Comparison of ENCODE assay signal across 9 cellular contexts in the genomic region with DNA sequence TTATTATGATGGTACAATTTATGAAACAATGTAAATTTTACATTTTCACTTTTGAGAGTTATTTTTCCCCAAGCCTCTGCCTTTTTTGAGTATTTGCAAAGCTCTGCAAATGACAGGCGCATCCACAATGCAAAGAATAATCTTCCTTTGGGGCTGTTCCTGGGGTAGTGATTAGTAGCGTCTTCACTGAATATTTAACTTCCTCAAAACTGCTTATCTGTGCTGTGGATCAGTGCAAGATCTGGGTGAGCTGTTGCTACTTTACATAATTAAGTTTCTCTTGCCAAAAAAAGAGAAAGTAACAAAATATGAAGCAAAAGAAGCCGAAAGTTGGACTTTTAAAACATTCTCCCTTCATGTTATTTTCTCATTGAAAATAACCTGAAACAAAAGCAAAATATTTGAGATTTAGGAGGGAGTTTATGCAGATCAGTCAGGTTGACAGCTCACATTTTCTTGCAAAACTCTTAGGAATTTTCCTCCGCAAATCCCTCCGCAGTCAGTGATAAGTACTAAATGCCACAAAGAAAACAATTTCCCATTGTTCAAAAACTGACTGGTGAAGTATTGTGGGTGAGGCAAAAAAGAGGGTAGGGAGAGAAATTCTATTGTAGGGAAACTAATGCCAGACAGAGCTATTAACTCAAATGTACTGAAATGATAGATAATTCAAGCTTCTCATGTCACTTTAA.
DNase-seq lines count a peak whose midpoint lies in the region; ATAC-seq and TF ChIP-seq lines count a peak whose summit lies in the region.
"Had no signal": no experiment of that assay in that cellular context is flagged by ENCODE, and none has a peak within 500 bp of the region (broad histone marks: within the 10 kb centered on the region; RNA-seq: fewer than 3 reads in every experiment).

No MANE protein-coding gene starts in this region.

- H3K27me3 Mint-ChIP-seq in activated CD8-positive, alpha-beta memory T cell treated with anti-CD3 and anti-CD28 coated beads, Interleukin-2, amount 10 ng/mL, durations not matched to agents 7 days and 5 days, result no peaks in the 10 kb centered on the region
- no peaks in the 10 kb centered on the region for H3K27me3 Mint-ChIP-seq in endodermal cell (ENCODE audit: insufficient read depth)

- peak overlapping the region; percentile 69 for H3K4me2 ChIP-seq in OCI-LY3 (ENCODE audit: low read length)

- H3K79me2 ChIP-seq in OCI-LY3 (ENCODE audit: low read length), result no peaks in the 10 kb centered on the region

- no peak for DNase-seq in activated CD8-positive, alpha-beta memory T cell treated with anti-CD3 and anti-CD28 coated beads, Interleukin-2, amount 10 ng/mL, durations not matched to agents 7 days and 5 days
- DNase-seq in activated CD8-positive, alpha-beta memory T cell treated with anti-CD3 and anti-CD28 coated beads for 24 hours, result no peak
- DNase-seq in endodermal cell (no peak), erythroblast (lab: John Stamatoyannopoulos, UW) (no peak), hippocampal formation (lab: John Stamatoyannopoulos, UW) (no peak), OCI-M2 (lab: John Stamatoyannopoulos, UW; ENCODE audit: unreplicated experiment) (no peak)
- DNase-seq in stimulated activated effector memory CD8-positive, alpha-beta T cell treated with anti-CD3 and anti-CD28 coated beads, Interleukin-12 subunit alpha, Interleukin-12 subunit beta, amount 100 ng/mL, for 72 hours (ENCODE audit: low spot score in 2 of 2), result no peak
- DNase-seq: heart left ventricle had no signal

- H3K27me3 ChIP-seq in OCI-LY3 (ENCODE audit: low read depth, low read length) (no peaks in the 10 kb centered on the region), endodermal cell (ENCODE audit: control insufficient read depth, insufficient read depth, low read length, poor library complexity, severe bottlenecking) (no peaks in the 10 kb centered on the region)
- H3K27me3 ChIP-seq: heart left ventricle had no signal

- CTCF ChIA-PET in activated CD8-positive, alpha-beta memory T cell treated with anti-CD3 and anti-CD28 coated beads, Interleukin-2, amount 10 ng/mL, durations not matched to agents 7 days and 5 days (lab: Charles Lee), result interaction anchor here (0.8 to 1.0 kb wide), 2 partner anchors 10 to 18 kb away, joined by 3 read pairs; no protein-coding TSS in a partner anchor

- H3K36me3 ChIP-seq in OCI-LY3 (replicated peaks; ENCODE audit: low read depth, low read length), result no peaks in the 10 kb centered on the region
- H3K36me3 ChIP-seq in endodermal cell (ENCODE audit: control insufficient read depth, insufficient read depth, low read length), result no peaks in the 10 kb centered on the region
- H3K36me3 ChIP-seq: heart left ventricle had no signal

- peak overlapping the region; percentile 27 for H2AFZ ChIP-seq in OCI-LY3 (ENCODE audit: low read depth, low read length)

- H3K9me3 ChIP-seq in OCI-LY3 (ENCODE audit: insufficient read depth, low read length) (no peaks in the 10 kb centered on the region), endodermal cell (ENCODE audit: control insufficient read depth, low read length) (no peaks in the 10 kb centered on the region)
- H3K9me3 ChIP-seq: heart left ventricle had no signal

- H4K20me1 ChIP-seq in OCI-LY3 (ENCODE audit: insufficient read depth, low read length), result no peaks in the 10 kb centered on the region

- H3K4me1 ChIP-seq in OCI-LY3 (ENCODE audit: low read length) (peaks cover 13% of the 10 kb centered on the region), endodermal cell (ENCODE audit: control insufficient read depth, insufficient read depth, low read length) (peaks cover 27% of the 10 kb centered on the region)

- no peak for TF ChIP-seq CTCF in OCI-LY3 (IDR thresholded peaks at IDR 0.05; ENCODE audit: low read depth, low read length)
- TF ChIP-seq CTCF in endodermal cell (conservative IDR thresholded peaks at IDR 0.05), result no peak

- no peaks in the 10 kb centered on the region for H3K9me3 Mint-ChIP-seq in activated CD8-positive, alpha-beta memory T cell treated with anti-CD3 and anti-CD28 coated beads, Interleukin-2, amount 10 ng/mL, durations not matched to agents 7 days and 5 days (ENCODE audit: low read depth)
- H3K9me3 Mint-ChIP-seq in endodermal cell, result no peaks in the 10 kb centered on the region
- H3K9me3 Mint-ChIP-seq in stimulated activated effector memory CD8-positive, alpha-beta T cell treated with anti-CD3 and anti-CD28 coated beads, Interleukin-12 subunit alpha, Interleukin-12 subunit beta, amount 100 ng/mL, for 72 hours, result no peaks in the 10 kb centered on the region

- 27 to 45% methylated on average over 3 to 5 of the region's 5 CpGs for WGBS in endodermal cell (ENCODE audit: insufficient coverage in 1 of 2, insufficient read length in 1 of 2), 2 experiments

- ATAC-seq in activated CD8-positive, alpha-beta memory T cell treated with anti-CD3 and anti-CD28 coated beads, Interleukin-2, amount 10 ng/mL, durations not matched to agents 7 days and 5 days, result peak; percentile 32
- no peak for ATAC-seq in stimulated activated effector memory CD8-positive, alpha-beta T cell treated with anti-CD3 and anti-CD28 coated beads, Interleukin-12 subunit alpha, Interleukin-12 subunit beta, amount 100 ng/mL, for 72 hours
- ATAC-seq: heart left ventricle had no signal

- peak overlapping the region; percentile 20 for H3K4me3 Mint-ChIP-seq in activated CD8-positive, alpha-beta memory T cell treated with anti-CD3 and anti-CD28 coated beads, Interleukin-2, amount 10 ng/mL, durations not matched to agents 7 days and 5 days
- no peak overlapping the region for H3K4me3 Mint-ChIP-seq in endodermal cell
- peak overlapping the region; percentile 51 for H3K4me3 Mint-ChIP-seq in stimulated activated effector memory CD8-positive, alpha-beta T cell treated with anti-CD3 and anti-CD28 coated beads, Interleukin-12 subunit alpha, Interleukin-12 subunit beta, amount 100 ng/mL, for 72 hours

- H3K4me3 ChIP-seq in OCI-LY3 (ENCODE audit: low read length), result peak overlapping the region; percentile 54
- peak overlapping the region; percentile 61 for H3K4me3 ChIP-seq in endodermal cell (ENCODE audit: low read length)
- H3K4me3 ChIP-seq: heart left ventricle had no signal

- H3K27ac Mint-ChIP-seq in activated CD8-positive, alpha-beta memory T cell treated with anti-CD3 and anti-CD28 coated beads, Interleukin-2, amount 10 ng/mL, durations not matched to agents 7 days and 5 days, result peak overlapping the region; percentile 70
- H3K27ac Mint-ChIP-seq in endodermal cell, result peak overlapping the region; percentile 49
- H3K27ac Mint-ChIP-seq in stimulated activated effector memory CD8-positive, alpha-beta T cell treated with anti-CD3 and anti-CD28 coated beads, Interleukin-12 subunit alpha, Interleukin-12 subunit beta, amount 100 ng/mL, for 72 hours, result peak overlapping the region; percentile 91

- H3K9ac ChIP-seq in OCI-LY3 (ENCODE audit: low read length) (peak overlapping the region; percentile 24), endodermal cell (ENCODE audit: extremely low read depth, low read length, poor library complexity, severe bottlenecking) (no peak overlapping the region)

- H3K4me1 Mint-ChIP-seq in activated CD8-positive, alpha-beta memory T cell treated with anti-CD3 and anti-CD28 coated beads, Interleukin-2, amount 10 ng/mL, durations not matched to agents 7 days and 5 days, result peaks cover 39% of the 10 kb centered on the region
- peaks cover 49% of the 10 kb centered on the region for H3K4me1 Mint-ChIP-seq in endodermal cell
- H3K4me1 Mint-ChIP-seq in stimulated activated effector memory CD8-positive, alpha-beta T cell treated with anti-CD3 and anti-CD28 coated beads, Interleukin-12 subunit alpha, Interleukin-12 subunit beta, amount 100 ng/mL, for 72 hours, result peaks cover 35% of the 10 kb centered on the region

- H3K36me3 Mint-ChIP-seq in activated CD8-positive, alpha-beta memory T cell treated with anti-CD3 and anti-CD28 coated beads, Interleukin-2, amount 10 ng/mL, durations not matched to agents 7 days and 5 days, result peaks cover 3% of the 10 kb centered on the region
- H3K36me3 Mint-ChIP-seq in endodermal cell (ENCODE audit: low read depth), result no peaks in the 10 kb centered on the region
- peaks cover 12% of the 10 kb centered on the region for H3K36me3 Mint-ChIP-seq in stimulated activated effector memory CD8-positive, alpha-beta T cell treated with anti-CD3 and anti-CD28 coated beads, Interleukin-12 subunit alpha, Interleukin-12 subunit beta, amount 100 ng/mL, for 72 hours

- H3K27ac ChIP-seq in OCI-LY3 (ENCODE audit: low read length) (no peak overlapping the region), endodermal cell (ENCODE audit: low read depth, low read length) (no peak overlapping the region)
- H3K27ac ChIP-seq: heart left ventricle had no signal

- no peak for TF ChIP-seq POLR2A in erythroblast (IDR thresholded peaks at IDR 0.05; ENCODE audit: low read length)
